20 cellular contexts compared by ENCODE assay signal in genomic region chr1:86552376-86552775, GRCh38. TPM values are rescaled to one million over a fixed set of nuclear protein-coding genes. Genes with fewer than 3 reads are reported as not detected.
"Had no signal": no experiment of that assay in that cellular context is flagged by ENCODE, and none has a peak within 500 bp of the region (broad histone marks: within the 10 kb centered on the region; RNA-seq: fewer than 3 reads in every experiment).

No MANE protein-coding gene starts in this region.

- ATAC-seq: activated naive CD4-positive, alpha-beta T cell treated with anti-CD3 and anti-CD28 coated beads, Interleukin-2, amount 50 U/mL, for 72 hours; activated T-helper 17 cell treated with anti-CD3 and anti-CD28 coated beads, Interleukin-2, amount 50 U/mL, for 72 hours; left colon; naive thymus-derived CD4-positive, alpha-beta T cell; stimulated activated naive CD8-positive, alpha-beta T cell treated with anti-CD3 and anti-CD28 coated beads, Interleukin-15, Interleukin-2, amounts not matched to agents 100 U/mL and 50 U/mL, for 24 hours; WTC11 had no signal

- DNase-seq: activated CD8-positive, alpha-beta memory T cell treated with anti-CD3 and anti-CD28 coated beads, Interleukin-2, amount 50 U/mL, for 4 hours; activated T-cell treated with anti-CD3 and anti-CD28 coated beads, Interleukin-2, amount 50 U/mL, for 24 hours; dermis blood vessel endothelial cell; effector memory CD4-positive, alpha-beta T cell; foreskin melanocyte; left colon; mesendoderm; naive thymus-derived CD4-positive, alpha-beta T cell; sigmoid colon; stimulated activated CD4-positive, alpha-beta T cell treated with anti-CD3 and anti-CD28 coated beads, Interleukin-2, amount 100 ng/mL, for 48 hours; stimulated activated naive CD8-positive, alpha-beta T cell treated with anti-CD3 and anti-CD28 coated beads, Interleukin-15, Interleukin-2, amounts not matched to agents 100 U/mL and 50 U/mL, for 24 hours; T-helper 1 cell; tibial artery had no signal

- H3K4me1 ChIP-seq: sigmoid colon, tibial artery had no signal

- H3K9me3 ChIP-seq: sigmoid colon had no signal

- H3K27ac ChIP-seq: sigmoid colon, tibial artery had no signal

- H3K4me3 ChIP-seq: sigmoid colon, smooth muscle cell, tibial artery had no signal

- H3K27me3 ChIP-seq: sigmoid colon, tibial artery had no signal

- H3K4me2 ChIP-seq: smooth muscle cell had no signal

- H3K36me3 ChIP-seq: sigmoid colon, tibial artery had no signal

RNA-seq across cellular contexts. Expression of gene CLCA4, which starts 5.5 kb away (rescaled TPM):
- total RNA-seq: activated naive CD4-positive, alpha-beta T cell treated with anti-CD3 and anti-CD28 coated beads, Interleukin-2, amount 50 U/mL, for 72 hours; activated T-helper 17 cell treated with anti-CD3 and anti-CD28 coated beads, Interleukin-2, amount 50 U/mL, for 72 hours; dermis blood vessel endothelial cell; naive thymus-derived CD4-positive, alpha-beta T cell; neural crest cell; omental fat pad; renal cortical epithelial cell; smooth muscle cell; WTC11 had no signal
- polyA plus RNA-seq: naive thymus-derived CD4-positive, alpha-beta T cell; smooth muscle cell had no signal
